ENCODE assay signal across 1 cellular context in genomic region chr18:2980607-2980923, GRCh38.
TF ChIP-seq lines count a peak whose summit lies in the region.

No MANE protein-coding gene starts in this region.

TF ChIP-seq in liver, 16 proteins besides CTCF, POLR2A, EP300 and RAD21:
- TF ChIP-seq, protein P1, sequence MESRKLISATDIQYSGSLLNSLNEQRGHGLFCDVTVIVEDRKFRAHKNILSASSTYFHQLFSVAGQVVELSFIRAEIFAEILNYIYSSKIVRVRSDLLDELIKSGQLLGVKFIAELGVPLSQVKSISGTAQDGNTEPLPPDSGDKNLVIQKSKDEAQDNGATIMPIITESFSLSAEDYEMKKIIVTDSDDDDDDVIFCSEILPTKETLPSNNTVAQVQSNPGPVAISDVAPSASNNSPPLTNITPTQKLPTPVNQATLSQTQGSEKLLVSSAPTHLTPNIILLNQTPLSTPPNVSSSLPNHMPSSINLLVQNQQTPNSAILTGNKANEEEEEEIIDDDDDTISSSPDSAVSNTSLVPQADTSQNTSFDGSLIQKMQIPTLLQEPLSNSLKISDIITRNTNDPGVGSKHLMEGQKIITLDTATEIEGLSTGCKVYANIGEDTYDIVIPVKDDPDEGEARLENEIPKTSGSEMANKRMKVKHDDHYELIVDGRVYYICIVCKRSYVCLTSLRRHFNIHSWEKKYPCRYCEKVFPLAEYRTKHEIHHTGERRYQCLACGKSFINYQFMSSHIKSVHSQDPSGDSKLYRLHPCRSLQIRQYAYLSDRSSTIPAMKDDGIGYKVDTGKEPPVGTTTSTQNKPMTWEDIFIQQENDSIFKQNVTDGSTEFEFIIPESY (IDR thresholded peaks at IDR 0.05) = no peak
- TF ChIP-seq GABPA (IDR thresholded peaks at IDR 0.05 in 1 of 2, conservative IDR thresholded peaks at IDR 0.05 in 1 of 2) = no peak
- TF ChIP-seq REST (IDR thresholded peaks at IDR 0.05) = peak; percentile 31
- TF ChIP-seq, protein P2, sequence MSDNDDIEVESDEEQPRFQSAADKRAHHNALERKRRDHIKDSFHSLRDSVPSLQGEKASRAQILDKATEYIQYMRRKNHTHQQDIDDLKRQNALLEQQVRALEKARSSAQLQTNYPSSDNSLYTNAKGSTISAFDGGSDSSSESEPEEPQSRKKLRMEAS (IDR thresholded peaks at IDR 0.05) = no peak
- no peak for TF ChIP-seq SP1 (IDR thresholded peaks at IDR 0.05)
